29 cellular contexts compared by ENCODE assay signal in the genomic region with DNA sequence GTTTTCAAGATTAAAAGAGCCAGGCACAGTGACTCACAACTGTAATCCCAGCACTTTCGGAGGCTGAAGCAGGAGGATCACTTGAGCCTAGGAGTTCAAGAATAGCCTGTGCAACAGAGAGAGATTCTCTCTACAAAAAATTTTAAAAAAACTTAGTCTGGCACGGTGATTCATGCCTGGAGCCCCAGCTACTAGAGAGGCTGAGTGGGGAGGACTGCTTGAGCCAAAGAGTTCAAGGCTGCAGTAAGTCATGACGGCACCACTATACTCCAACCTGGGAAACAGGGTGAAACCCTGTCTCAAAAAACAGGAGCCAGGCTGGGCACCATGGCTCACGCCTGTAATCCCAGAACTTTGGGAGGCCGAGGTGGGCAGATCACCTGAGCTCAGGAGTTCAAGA.
"Had no signal": no experiment of that assay in that cellular context is flagged by ENCODE, and none has a peak within 500 bp of the region (broad histone marks: within the 10 kb centered on the region; RNA-seq: fewer than 3 reads in every experiment).

No MANE protein-coding gene starts in this region.

- H3K4me1 Mint-ChIP-seq: activated naive CD4-positive, alpha-beta T cell treated with anti-CD3 and anti-CD28 coated beads, Interleukin-2, amount 10 ng/mL, durations not matched to agents 7 days and 5 days; immature natural killer cell had no signal

- H3K9me3 Mint-ChIP-seq: activated naive CD4-positive, alpha-beta T cell treated with anti-CD3 and anti-CD28 coated beads, Interleukin-2, amount 10 ng/mL, durations not matched to agents 7 days and 5 days; activated naive CD8-positive, alpha-beta T cell treated with anti-CD3 and anti-CD28 coated beads, Interleukin-2, amount 10 ng/mL, durations not matched to agents 7 days and 5 days; activated T-helper 1 cell treated with anti-CD3 and anti-CD28 coated beads, Interleukin-12 subunit alpha, Interleukin-12 subunit beta, Interleukin-2, Interleukin-4 antibody, amounts not matched to agents 30 ng/mL and 10 ng/mL and 1 ng/mL, durations not matched to agents 14 hours and 24 hours and 36 hours; immature natural killer cell; naive thymus-derived CD8-positive, alpha-beta T cell; neural crest cell had no signal

- H3K27ac ChIP-seq: breast epithelium, colonic mucosa, heart left ventricle, parathyroid adenoma, right atrium auricular region, spleen, transverse colon, uterus, VCaP had no signal

- H3K4me3 ChIP-seq: breast epithelium, colonic mucosa, dorsolateral prefrontal cortex, heart left ventricle, right atrium auricular region, spleen, testis, transverse colon, uterus had no signal

- H3K27me3 Mint-ChIP-seq: activated naive CD4-positive, alpha-beta T cell treated with anti-CD3 and anti-CD28 coated beads, Interleukin-2, amount 10 ng/mL, durations not matched to agents 7 days and 5 days; activated naive CD8-positive, alpha-beta T cell treated with anti-CD3 and anti-CD28 coated beads, Interleukin-2, amount 10 ng/mL, durations not matched to agents 7 days and 5 days; naive thymus-derived CD8-positive, alpha-beta T cell had no signal

- H3K9me3 ChIP-seq: breast epithelium, colonic mucosa, heart left ventricle, right atrium auricular region, spleen, testis, transverse colon, uterus had no signal

- H3K4me1 ChIP-seq: breast epithelium, colonic mucosa, parathyroid adenoma, spleen, transverse colon, uterus had no signal

- H3K9ac ChIP-seq: parathyroid adenoma had no signal

- H3K36me3 Mint-ChIP-seq: immature natural killer cell had no signal

- ATAC-seq: esophagus mucosa; naive thymus-derived CD8-positive, alpha-beta T cell had no signal

- H2AFZ ChIP-seq: parathyroid adenoma had no signal

- FAIRE-seq: TTC549 had no signal

- H3K27ac Mint-ChIP-seq: activated naive CD4-positive, alpha-beta T cell treated with anti-CD3 and anti-CD28 coated beads, Interleukin-2, amount 10 ng/mL, durations not matched to agents 7 days and 5 days; activated T-helper 1 cell treated with anti-CD3 and anti-CD28 coated beads, Interleukin-12 subunit alpha, Interleukin-12 subunit beta, Interleukin-2, Interleukin-4 antibody, amounts not matched to agents 30 ng/mL and 10 ng/mL and 1 ng/mL, durations not matched to agents 14 hours and 24 hours and 36 hours had no signal

- H3K27me3 ChIP-seq: breast epithelium, colonic mucosa, dorsolateral prefrontal cortex, heart left ventricle, right atrium auricular region, spleen, testis, transverse colon, uterus had no signal

- H3K36me3 ChIP-seq: breast epithelium, colonic mucosa, uterus had no signal

- H3K4me3 Mint-ChIP-seq: activated naive CD4-positive, alpha-beta T cell treated with anti-CD3 and anti-CD28 coated beads, Interleukin-2, amount 10 ng/mL, durations not matched to agents 7 days and 5 days; activated naive CD8-positive, alpha-beta T cell treated with anti-CD3 and anti-CD28 coated beads, Interleukin-2, amount 10 ng/mL, durations not matched to agents 7 days and 5 days; activated T-helper 1 cell treated with anti-CD3 and anti-CD28 coated beads, Interleukin-12 subunit alpha, Interleukin-12 subunit beta, Interleukin-2, Interleukin-4 antibody, amounts not matched to agents 30 ng/mL and 10 ng/mL and 1 ng/mL, durations not matched to agents 14 hours and 24 hours and 36 hours; immature natural killer cell; naive thymus-derived CD8-positive, alpha-beta T cell; neural crest cell had no signal

- DNase-seq: activated CD4-positive, alpha-beta T cell treated with anti-CD3 and anti-CD28 coated beads for 4 hours; activated CD4-positive, alpha-beta T cell treated with anti-CD3 and anti-CD28 coated beads, Interleukin-2, amount 50 U/mL, for 48 hours; activated CD8-positive, alpha-beta memory T cell treated with anti-CD3 and anti-CD28 coated beads, Interleukin-2, amount 50 U/mL, for 4 hours; activated gamma-delta T cell; activated naive CD4-positive, alpha-beta T cell treated with anti-CD3 and anti-CD28 coated beads, Interleukin-2, amount 10 ng/mL, durations not matched to agents 7 days and 5 days; activated naive CD8-positive, alpha-beta T cell treated with anti-CD3 and anti-CD28 coated beads, Interleukin-2, amount 10 ng/mL, durations not matched to agents 7 days and 5 days; activated T-cell treated with anti-CD3 and anti-CD28 coated beads, Interleukin-2, amount 50 U/mL, for 1 hour; amniotic stem cell; colonic mucosa; dorsolateral prefrontal cortex; hypothalamus; immature natural killer cell; nucleus accumbens; spleen; stimulated activated naive CD8-positive, alpha-beta T cell treated with anti-CD3 and anti-CD28 coated beads, Interleukin-15, Interleukin-2, amounts not matched to agents 100 U/mL and 50 U/mL, for 24 hours; T-helper 9 cell; testis; transverse colon; uterus had no signal
